13 cellular contexts compared by ENCODE assay signal in the genomic region with DNA sequence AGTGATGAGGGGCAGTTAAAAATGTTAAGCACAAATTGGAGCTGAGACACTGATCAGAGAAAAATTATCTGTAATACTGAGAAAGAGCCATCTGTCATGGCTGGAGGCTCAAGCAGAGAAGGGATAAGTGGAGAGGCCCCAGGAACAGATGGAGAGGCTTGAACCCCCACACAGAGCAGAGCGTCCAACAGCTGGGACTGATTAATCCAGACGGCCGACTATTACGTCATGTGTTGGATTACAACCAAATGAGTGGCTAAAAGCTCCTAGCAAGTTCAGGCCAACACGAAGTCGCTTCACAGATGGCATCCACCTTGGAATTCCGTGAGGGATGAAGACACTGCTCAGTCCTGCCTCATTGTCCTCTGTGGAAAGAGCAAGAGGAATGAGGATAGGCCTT. TPM values are rescaled to one million over a fixed set of nuclear protein-coding genes. Genes with fewer than 3 reads are reported as not detected.
DNase-seq lines count a peak whose midpoint lies in the region; ATAC-seq and TF ChIP-seq lines count a peak whose summit lies in the region.
"Had no signal": no experiment of that assay in that cellular context is flagged by ENCODE, and none has a peak within 500 bp of the region (broad histone marks: within the 10 kb centered on the region; RNA-seq: fewer than 3 reads in every experiment).

No MANE protein-coding gene starts in this region.

- no peaks in the 10 kb centered on the region for H4K20me1 ChIP-seq in neural progenitor cell (ENCODE audit: low read depth)

- intact Hi-C loops in heart left ventricle (cut with DNase I): no loop called here

- no peaks in the 10 kb centered on the region for H3K9me3 ChIP-seq in HEK293 (ENCODE audit: control insufficient read depth, insufficient read depth, low read depth, low read length)
- H3K9me3 ChIP-seq in heart left ventricle: no peaks in the 10 kb centered on the region
- H3K9me3 ChIP-seq in neural progenitor cell (ENCODE audit: low read depth): no peaks in the 10 kb centered on the region
- H3K9me3 ChIP-seq: Caco-2 had no signal

- H3K36me3 Mint-ChIP-seq in activated T-helper 17 cell treated with anti-CD3 and anti-CD28 coated beads, Interleukin-2, amount 50 U/mL, for 72 hours (ENCODE audit: low read depth): no peaks in the 10 kb centered on the region
- peaks cover 2% of the 10 kb centered on the region for H3K36me3 Mint-ChIP-seq in neural progenitor cell
- H3K36me3 Mint-ChIP-seq: immature natural killer cell had no signal

- H2AFZ ChIP-seq in ACC112 (ENCODE audit: low read length, unreplicated experiment) (peak overlapping the region; percentile 30), neural progenitor cell (replicated peaks) (no peak overlapping the region)

- H3K36me3 ChIP-seq in ACC112 (ENCODE audit: insufficient read depth, low read length): no peaks in the 10 kb centered on the region
- no peaks in the 10 kb centered on the region for H3K36me3 ChIP-seq in HEK293 (ENCODE audit: control insufficient read depth in 2 of 2, insufficient read depth in 1 of 2, low read length in 2 of 2)
- H3K36me3 ChIP-seq in heart left ventricle: no peaks in the 10 kb centered on the region
- no peaks in the 10 kb centered on the region for H3K36me3 ChIP-seq in neural progenitor cell

- no peak overlapping the region for H3K9ac ChIP-seq in neural progenitor cell

- no peaks in the 10 kb centered on the region for H3K27me3 Mint-ChIP-seq in activated T-helper 17 cell treated with anti-CD3 and anti-CD28 coated beads, Interleukin-2, amount 50 U/mL, for 72 hours
- peaks cover 3% of the 10 kb centered on the region for H3K27me3 Mint-ChIP-seq in neural progenitor cell (ENCODE audit: insufficient read depth, low read depth)
- H3K27me3 Mint-ChIP-seq: central memory CD8-positive, alpha-beta T cell had no signal

- no peak overlapping the region for H3K4me2 ChIP-seq in neural progenitor cell

- H3K27me3 ChIP-seq in ACC112 (ENCODE audit: insufficient read depth, low read length) (no peaks in the 10 kb centered on the region), heart left ventricle (peaks cover 0 to 23% (median 0%) of the 10 kb centered on the region in 9 donors), neural progenitor cell (no peaks in the 10 kb centered on the region)

- CTCF ChIA-PET in HEK293 (lab: Yijun Ruan, JAX): interaction anchor here (0.5 kb wide), 1 partner anchor 407 kb away, joined by 3 read pairs; no protein-coding TSS in a partner anchor

- 69 to 78% (median 73%) methylated on average over 7 of the region's 7 CpGs for WGBS in heart left ventricle, 4 donors

- H3K27ac ChIP-seq in ACC112 (ENCODE audit: low read depth, low read length) (peak overlapping the region; percentile 86), HEK293 (ENCODE audit: extremely low read depth, low read depth, low read length) (peak overlapping the region; percentile 97), heart left ventricle (peak overlapping the region in 6 of 12 donors; percentile 23 to 80 (median 54)), neural progenitor cell (no peak overlapping the region)

- peaks cover 11% of the 10 kb centered on the region for H3K4me1 Mint-ChIP-seq in activated T-helper 17 cell treated with anti-CD3 and anti-CD28 coated beads, Interleukin-2, amount 50 U/mL, for 72 hours
- H3K4me1 Mint-ChIP-seq in neural progenitor cell: peaks cover 7% of the 10 kb centered on the region
- H3K4me1 Mint-ChIP-seq: central memory CD8-positive, alpha-beta T cell; immature natural killer cell had no signal

- POLR2A ChIA-PET in HEK293 (lab: Yijun Ruan, JAX): no interaction called here

- TF ChIP-seq POLR2A in heart left ventricle (IDR thresholded peaks at IDR 0.05): no peak

- DNase-seq in heart left ventricle (peak in 4 of 5 donors; percentile 32 to 46 (median 40)), neural progenitor cell (ENCODE audit: low spot score) (no peak), HUDEP-2 (lab: John Stamatoyannopoulos, UW; ENCODE audit: unreplicated experiment in 76 of 76) (no peak), T-helper 9 cell (no peak)
- DNase-seq: Caco-2; immature natural killer cell; stimulated activated naive CD4-positive, alpha-beta T cell treated with Interleukin-2 at 50 U/mL for 16 hours had no signal

- TF ChIP-seq CTCF in HEK293 (tag by site-specific recombination; IDR thresholded peaks at IDR 0.05): no peak
- TF ChIP-seq CTCF in heart left ventricle (IDR thresholded peaks at IDR 0.05): no peak
- TF ChIP-seq CTCF in neural progenitor cell (IDR thresholded peaks at IDR 0.05): no peak

- H3F3A ChIP-seq in neural progenitor cell (ENCODE audit: low read depth): no peaks in the 10 kb centered on the region

- ATAC-seq in activated T-helper 17 cell treated with anti-CD3 and anti-CD28 coated beads, Interleukin-2, amount 50 U/mL, for 72 hours (replicated peaks): no peak
- ATAC-seq in heart left ventricle (peak; percentile 69 to 84 (median 76)), GM18502 (IDR thresholded peaks at IDR 0.05; ENCODE audit: poor library complexity, unreplicated experiment) (no peak)

- peak overlapping the region; percentile 73 for H3K27ac Mint-ChIP-seq in activated T-helper 17 cell treated with anti-CD3 and anti-CD28 coated beads, Interleukin-2, amount 50 U/mL, for 72 hours
- H3K27ac Mint-ChIP-seq in neural progenitor cell: no peak overlapping the region
- H3K27ac Mint-ChIP-seq: immature natural killer cell had no signal

- no peaks in the 10 kb centered on the region for H3K79me2 ChIP-seq in ACC112 (ENCODE audit: control insufficient read depth, insufficient read depth, low read length, unreplicated experiment)
- H3K79me2 ChIP-seq in neural progenitor cell (ENCODE audit: low read depth): no peaks in the 10 kb centered on the region

- H3K4me3 Mint-ChIP-seq in activated T-helper 17 cell treated with anti-CD3 and anti-CD28 coated beads, Interleukin-2, amount 50 U/mL, for 72 hours: peak overlapping the region; percentile 15
- H3K4me3 Mint-ChIP-seq in neural progenitor cell: no peak overlapping the region
- H3K4me3 Mint-ChIP-seq: central memory CD8-positive, alpha-beta T cell; immature natural killer cell had no signal

- peaks cover 65% of the 10 kb centered on the region for H3K4me1 ChIP-seq in ACC112 (ENCODE audit: control insufficient read depth, insufficient read depth, low read length, unreplicated experiment)
- peaks cover 22% of the 10 kb centered on the region for H3K4me1 ChIP-seq in HEK293 (ENCODE audit: control insufficient read depth, insufficient read depth, low read length)
- H3K4me1 ChIP-seq in heart left ventricle: peaks cover 0 to 14% (median 0%) of the 10 kb centered on the region in 12 donors
- H3K4me1 ChIP-seq in neural progenitor cell: peaks cover 3% of the 10 kb centered on the region
- H3K4me1 ChIP-seq: Caco-2 had no signal

- peak overlapping the region; percentile 29; the same call in 1 of the 2 replicates for H3K4me3 ChIP-seq in ACC112 (ENCODE audit: low read depth, low read length)
- no peak overlapping the region for H3K4me3 ChIP-seq in HEK293 (ENCODE audit: low read depth, low read length)
- H3K4me3 ChIP-seq in heart left ventricle: no peak overlapping the region
- no peak overlapping the region for H3K4me3 ChIP-seq in neural progenitor cell

- no peaks in the 10 kb centered on the region for H3K9me3 Mint-ChIP-seq in activated T-helper 17 cell treated with anti-CD3 and anti-CD28 coated beads, Interleukin-2, amount 50 U/mL, for 72 hours
- H3K9me3 Mint-ChIP-seq in neural progenitor cell: peaks cover 22% of the 10 kb centered on the region
- H3K9me3 Mint-ChIP-seq: central memory CD8-positive, alpha-beta T cell; immature natural killer cell had no signal

TF ChIP-seq in HEK293, 187 proteins besides CTCF, POLR2A, EP300 and RAD21:
- TF ChIP-seq ZNF785 (tag by site-specific recombination; IDR thresholded peaks at IDR 0.05) (no peak), GLIS1 (tag by site-specific recombination; IDR thresholded peaks at IDR 0.05) (0 out of 2 replicates have a peak, but pooled peaks have one; percentile 17), SP7 (tag by site-specific recombination; IDR thresholded peaks at IDR 0.05) (no peak), ZNF2 (tag by site-specific recombination; IDR thresholded peaks at IDR 0.05) (no peak), ZNF704 (tag by site-specific recombination; IDR thresholded peaks at IDR 0.05) (no peak)

RNA-seq across cellular contexts. Expression of gene ATXN3L, which starts 57.7 kb away (rescaled TPM):
- not detected for total RNA-seq in activated T-helper 17 cell treated with anti-CD3 and anti-CD28 coated beads, Interleukin-2, amount 50 U/mL, for 72 hours
- not detected for total RNA-seq in heart left ventricle
- polyA plus RNA-seq in heart left ventricle: not detected
- total RNA-seq in neural progenitor cell (ENCODE audit: low replicate concordance): not detected in 2 replicates
- total RNA-seq: Caco-2, renal cortical epithelial cell had no signal
- polyA plus RNA-seq: immature natural killer cell had no signal

Comparison
In these comparisons a context has a peak if more than half of its experiments do, and no peak if none do; other contexts are left out.
1. ATAC-seq: peak in heart left ventricle (4 of 4); none in activated T-helper 17 cell treated with anti-CD3 and anti-CD28 coated beads, Interleukin-2, amount 50 U/mL, for 72 hours (single experiment) and GM18502 (single experiment).
2. DNase-seq: peak in heart left ventricle (4 of 5); none in neural progenitor cell (single experiment), HUDEP-2 (0 of 76) and T-helper 9 cell (single experiment).